1 cellular context compared by ENCODE assay signal in the genomic region with DNA sequence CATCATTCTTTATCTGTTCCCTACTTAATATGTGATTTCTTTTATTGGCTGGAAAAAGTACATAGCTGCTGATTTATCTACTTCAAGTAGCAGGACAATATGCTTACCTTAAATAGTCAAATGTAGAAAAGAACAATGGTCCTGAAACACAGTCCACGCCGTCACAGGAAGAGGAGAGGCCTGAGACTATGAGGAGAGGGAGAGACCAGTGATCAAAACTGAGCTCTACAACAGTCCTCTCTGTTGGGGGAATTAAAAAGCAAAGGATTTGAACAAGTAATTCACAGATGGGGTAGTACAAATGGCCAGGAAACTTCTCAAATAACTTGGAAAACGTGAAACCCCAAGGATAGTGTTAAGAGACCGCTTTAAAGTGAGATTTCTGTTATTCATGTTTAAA.
TF ChIP-seq lines count a peak whose summit lies in the region.

No MANE protein-coding gene starts in this region.

TF ChIP-seq in GM12878, 131 proteins besides CTCF, POLR2A, EP300 and RAD21:
- no peak for TF ChIP-seq SPI1 (IDR thresholded peaks at IDR 0.05; ENCODE audit: borderline replicate concordance, insufficient read depth, low read depth, low read length)
- no peak for TF ChIP-seq CREB1 (IDR thresholded peaks at IDR 0.05; ENCODE audit: low read depth)
- TF ChIP-seq MXI1 (IDR thresholded peaks at IDR 0.05; ENCODE audit: low read depth, low read length) = no peak
- TF ChIP-seq MYB (IDR thresholded peaks at IDR 0.05; ENCODE audit: borderline replicate concordance, low read depth, low read length) = no peak
- no peak for TF ChIP-seq RELA (IDR thresholded peaks at IDR 0.05; ENCODE audit: borderline replicate concordance, partially characterized antibody)
- TF ChIP-seq POLR2AphosphoS5 (IDR thresholded peaks at IDR 0.05; ENCODE audit: low read length) = no peak
- no peak for TF ChIP-seq GATAD2B (conservative IDR thresholded peaks at IDR 0.05; ENCODE audit: low read depth)
